In genomic region chr6:54451516-54451915, GRCh38 we compare ENCODE assay signal across 34 cellular contexts.
"Had no signal": no experiment of that assay in that cellular context is flagged by ENCODE, and none has a peak within 500 bp of the region (broad histone marks: within the 10 kb centered on the region; RNA-seq: fewer than 3 reads in every experiment).

No MANE protein-coding gene starts in this region.

- H3K36me3 ChIP-seq: SJCRH30 had no signal

- H3K4me1 ChIP-seq: SJCRH30 had no signal

- FAIRE-seq: RCC 7860 had no signal

- H3K27ac ChIP-seq: PC-9, RWPE1, SJCRH30, SK-N-MC had no signal

- DNase-seq: Kasumi-1, KG1, MM.1S, MV-4-11, NCI-H1092 treated with DMSO at 0.1 percent for 48 hours, NCI-H1105 treated with DMSO at 0.1 percent for 48 hours, NCI-H1417, NCI-H1436, NCI-H146, NCI-H1694, NCI-H187, NCI-H1930, NCI-H2029 treated with DMSO at 0.1 percent for 48 hours, NCI-H2081 treated with DMSO at 0.1 percent for 48 hours, NCI-H2107, NCI-H2171, NCI-H226, NCI-H446 treated with DMSO at 0.1 percent for 48 hours, NCI-H510A, NCI-H524, NCI-H526, NCI-H69, NCI-H748 treated with DMSO at 0.1 percent for 48 hours, NCI-H82, PC-9, SHP77, SIG-M5, SJCRH30 had no signal

- ATAC-seq: Panc1, Right ventricle myocardium inferior, SK-N-SH treated with all-trans-retinoic acid at 6 μM for 48 hours had no signal

- H3K27me3 ChIP-seq: SJCRH30 had no signal

- H3K4me3 ChIP-seq: PC-9, SJCRH30, SK-N-MC had no signal
